25 cellular contexts compared by ENCODE assay signal in genomic region chr17:21592774-21593173, GRCh38.
DNase-seq lines count a peak whose midpoint lies in the region; ATAC-seq, FAIRE-seq and TF ChIP-seq lines count a peak whose summit lies in the region.
"Had no signal": no experiment of that assay in that cellular context is flagged by ENCODE, and none has a peak within 500 bp of the region (broad histone marks: within the 10 kb centered on the region; RNA-seq: fewer than 3 reads in every experiment).

No MANE protein-coding gene starts in this region.

- no peak overlapping the region for H2BK5ac ChIP-seq in neuronal stem cell (ENCODE audit: low read length)

- H2AK5ac ChIP-seq in neuronal stem cell (ENCODE audit: low read depth, low read length): no peak overlapping the region

- H3K23ac ChIP-seq in neuronal stem cell (ENCODE audit: low read depth, low read length, poor library complexity): peak overlapping the region; percentile 31

- WGBS in neuronal stem cell (ENCODE audit: extremely low coverage in 2 of 2, insufficient read length in 2 of 2, insufficient replicate concordance in 1 of 2), 2 donors: no CpG with 5 or more reads among the region's 23 CpGs

- H4K8ac ChIP-seq in neuronal stem cell (ENCODE audit: low read depth, low read length): no peak overlapping the region

- H3K14ac ChIP-seq in neuronal stem cell (ENCODE audit: low read length): no peak overlapping the region

- intact Hi-C loops in kidney (cut with DNase I) (no loop called here), upper lobe of right lung (cut with DNase I) (no loop called here)

- ATAC-seq in upper lobe of right lung: peak; percentile 16
- ATAC-seq: GM12878 had no signal

- no peak overlapping the region for H3K9ac ChIP-seq in kidney (ENCODE audit: low read length in 2 of 2)
- H3K9ac ChIP-seq in neuronal stem cell (ENCODE audit: low read depth, low read length, poor library complexity): no peak overlapping the region
- H3K9ac ChIP-seq: BLaER1 had no signal

- peak; percentile 63 for DNase-seq in kidney
- DNase-seq in neuronal stem cell (ENCODE audit: low spot score): no peak
- no peak for DNase-seq in upper lobe of right lung
- DNase-seq in nucleus accumbens (lab: John Stamatoyannopoulos, UW): no peak
- DNase-seq in NCI-H1105 treated with DMSO at 0.1 percent for 48 hours (lab: John Stamatoyannopoulos, UW): no peak
- DNase-seq: 8988T; ACHN; BE2C; C1 segment of cervical spinal cord; CD4-positive, alpha-beta memory T cell; CD4-positive, CD25-positive, alpha-beta regulatory T cell; CD8-positive, alpha-beta memory T cell; COR-L47; DMS 273 treated with DMSO at 0.1 percent for 48 hours; DMS153; DMS53; DMS79; DND-41; EL; GDM1 had no signal

- no peak overlapping the region for H4K91ac ChIP-seq in neuronal stem cell (ENCODE audit: low read depth, low read length, poor library complexity)

- H3K4me1 ChIP-seq in kidney (ENCODE audit: control insufficient read depth in 1 of 2, insufficient read depth in 1 of 2, low read depth in 1 of 2, low read length in 2 of 2) (no peaks in the 10 kb centered on the region), neuronal stem cell (ENCODE audit: control insufficient read depth in 2 of 2, insufficient read depth in 1 of 2, low read depth in 1 of 2, low read length in 2 of 2) (no peaks in the 10 kb centered on the region), upper lobe of right lung (no peaks in the 10 kb centered on the region)
- H3K4me1 ChIP-seq: BE2C, BLaER1 had no signal

- no peak overlapping the region for H3K18ac ChIP-seq in neuronal stem cell (ENCODE audit: low read length)

- H3K79me1 ChIP-seq in neuronal stem cell (ENCODE audit: low read depth, low read length): no peaks in the 10 kb centered on the region

- no peak overlapping the region for H2BK12ac ChIP-seq in neuronal stem cell (ENCODE audit: low read length)

- H2AFZ ChIP-seq in neuronal stem cell (ENCODE audit: low read length): no peak overlapping the region

- H3K36me3 ChIP-seq in kidney (ENCODE audit: control insufficient read depth in 1 of 2, insufficient read depth in 2 of 2, low read length in 2 of 2) (no peaks in the 10 kb centered on the region), neuronal stem cell (replicated peaks in 1 of 2; ENCODE audit: control insufficient read depth in 2 of 2, insufficient read depth in 2 of 2, low read length in 2 of 2) (no peaks in the 10 kb centered on the region), upper lobe of right lung (no peaks in the 10 kb centered on the region)
- H3K36me3 ChIP-seq: BE2C, BLaER1 had no signal

- H3K27ac ChIP-seq in kidney (ENCODE audit: low read depth in 2 of 2, low read length in 2 of 2) (no peak overlapping the region), neuronal stem cell (replicated peaks; ENCODE audit: low read length) (no peak overlapping the region), upper lobe of right lung (no peak overlapping the region)
- H3K27ac ChIP-seq: BLaER1 had no signal

- H3K9me3 ChIP-seq in kidney (ENCODE audit: control insufficient read depth in 1 of 2, low read length in 2 of 2) (no peaks in the 10 kb centered on the region), neuronal stem cell (replicated peaks in 1 of 2; ENCODE audit: control insufficient read depth in 2 of 2, insufficient read depth in 1 of 2, low read depth in 1 of 2, low read length in 2 of 2) (peaks cover 0 to 10% of the 10 kb centered on the region in 2 donors), upper lobe of right lung (no peaks in the 10 kb centered on the region)
- H3K9me3 ChIP-seq: BE2C had no signal

- TF ChIP-seq CTCF in kidney (IDR thresholded peaks at IDR 0.05; ENCODE audit: borderline replicate concordance, extremely low read depth, insufficient read depth) (no peak), upper lobe of right lung (IDR thresholded peaks at IDR 0.05) (no peak)

- no peak overlapping the region for H2BK120ac ChIP-seq in neuronal stem cell (ENCODE audit: low read depth, low read length)

- H3K4ac ChIP-seq in neuronal stem cell (ENCODE audit: low read length): no peak overlapping the region

- H3K4me2 ChIP-seq in neuronal stem cell (ENCODE audit: insufficient read depth, low read length, poor library complexity, severe bottlenecking): no peak overlapping the region
- H3K4me2 ChIP-seq: BLaER1 had no signal

- H3K4me3 ChIP-seq in kidney (ENCODE audit: low read length in 2 of 2): no peak overlapping the region
- H3K4me3 ChIP-seq in neuronal stem cell (ENCODE audit: low read length in 2 of 2): peak overlapping the region in 1 of 2 donors; percentile 58
- H3K4me3 ChIP-seq in upper lobe of right lung: no peak overlapping the region
- H3K4me3 ChIP-seq: BLaER1, GM12878 had no signal

- no peak for FAIRE-seq in kidney (lab: Jason Lieb, UNC)
- FAIRE-seq: A204.1, GM12878, GM12892, GM18507 had no signal

- H2BK15ac ChIP-seq in neuronal stem cell (ENCODE audit: low read length): no peak overlapping the region

- H3K27me3 ChIP-seq in neuronal stem cell (ENCODE audit: control insufficient read depth in 3 of 3, insufficient read depth in 3 of 3, low read depth in 1 of 3, low read length in 3 of 3): peaks cover 0 to 6% (median 0%) of the 10 kb centered on the region in 3 experiments
- no peaks in the 10 kb centered on the region for H3K27me3 ChIP-seq in upper lobe of right lung
- H3K27me3 ChIP-seq: BE2C, BLaER1 had no signal
